In genomic region chr20:49219091-49219923, GRCh38 we compare ENCODE assay signal across 1 cellular context.
TF ChIP-seq lines count a peak whose summit lies in the region.

DDX27 (plus strand) TSS chr20:49219416; CDS start chr20:49219449, 33 bp downstream.

TF ChIP-seq in HepG2, 621 proteins besides CTCF, POLR2A, EP300 and RAD21 (continued from another document and continues in another):
- TF ChIP-seq HBP1 (CRISPR knock-in tag; IDR thresholded peaks at IDR 0.05; ENCODE audit: low read depth) (peak; percentile 91), CCAR2 (optimal IDR thresholded peaks at IDR 0.05; ENCODE audit: low read depth, low read length) (no peak), NKX3-1 (CRISPR knock-in tag; IDR thresholded peaks at IDR 0.05) (0 out of 2 replicates have a peak, but pooled peaks have one; percentile 19), ZBTB44 (CRISPR knock-in tag; IDR thresholded peaks at IDR 0.05) (no peak), ZNF740 (CRISPR knock-in tag; IDR thresholded peaks at IDR 0.05) (no peak), RARA (CRISPR knock-in tag; IDR thresholded peaks at IDR 0.05) (peak; percentile 47; the same call in 1 of the 2 replicates), ZFP36 (IDR thresholded peaks at IDR 0.05; ENCODE audit: borderline replicate concordance, low read depth, low read length, partially characterized antibody) (no peak), NFE2L1 (CRISPR knock-in tag; IDR thresholded peaks at IDR 0.05; ENCODE audit: borderline replicate concordance) (no peak), ZNF761 (CRISPR knock-in tag; conservative IDR thresholded peaks at IDR 0.05) (no peak; the same call in 1 of the 2 replicates), DMAP1 (CRISPR knock-in tag; IDR thresholded peaks at IDR 0.05) (peak; percentile 95), E2F1 (CRISPR knock-in tag; IDR thresholded peaks at IDR 0.05) (peak; percentile 54; the same call in 1 of the 2 replicates), PHF8 (CRISPR knock-in tag; IDR thresholded peaks at IDR 0.05) (peak; percentile 94), EEA1 (CRISPR knock-in tag; IDR thresholded peaks at IDR 0.05; ENCODE audit: borderline replicate concordance) (peak; percentile 96; the same call in 1 of the 2 replicates), ZNF101 (CRISPR knock-in tag; IDR thresholded peaks at IDR 0.05; ENCODE audit: borderline replicate concordance, low read depth) (peak; percentile 73; the same call in 1 of the 2 replicates), PHF20 (CRISPR knock-in tag; IDR thresholded peaks at IDR 0.05) (peak; percentile 97), NR1H2 (CRISPR knock-in tag; IDR thresholded peaks at IDR 0.05; ENCODE audit: borderline replicate concordance, low read depth) (no peak), ZNF703 (CRISPR knock-in tag; IDR thresholded peaks at IDR 0.05; ENCODE audit: borderline replicate concordance) (no peak), ZSCAN25 (CRISPR knock-in tag; IDR thresholded peaks at IDR 0.05) (peak; percentile 83; the same call in 1 of the 2 replicates), TGIF2 (CRISPR knock-in tag; IDR thresholded peaks at IDR 0.05) (peak; percentile 96), ZNF850 (CRISPR knock-in tag; conservative IDR thresholded peaks at IDR 0.05) (no peak), SAP130 (CRISPR knock-in tag; IDR thresholded peaks at IDR 0.05; ENCODE audit: low read depth) (peak; percentile 100), ZNF777 (CRISPR knock-in tag; IDR thresholded peaks at IDR 0.05) (0 out of 2 replicates have a peak, but pooled peaks have one; percentile 57), RBM39 (IDR thresholded peaks at IDR 0.05; ENCODE audit: low read depth, low read length, poor library complexity, severe bottlenecking) (peak; percentile 71), NFYB (CRISPR knock-in tag; IDR thresholded peaks at IDR 0.05) (peak; percentile 38; the same call in 1 of the 2 replicates), ZSCAN29 (CRISPR knock-in tag; conservative IDR thresholded peaks at IDR 0.05) (peak; percentile 13; the same call in 1 of the 2 replicates), CC2D1A (CRISPR knock-in tag; IDR thresholded peaks at IDR 0.05) (no peak), SMAD1 (CRISPR knock-in tag; IDR thresholded peaks at IDR 0.05; ENCODE audit: borderline replicate concordance, low read depth) (peak; percentile 96; the same call in 1 of the 2 replicates), U2AF2 (IDR thresholded peaks at IDR 0.05; ENCODE audit: low read depth, low read length) (no peak), RNF2 (conservative IDR thresholded peaks at IDR 0.05; ENCODE audit: low read depth) (peak; percentile 81), ZNF276 (CRISPR knock-in tag; IDR thresholded peaks at IDR 0.05; ENCODE audit: low read depth) (no peak; the same call in 1 of the 2 replicates), NCOA2 (CRISPR knock-in tag; IDR thresholded peaks at IDR 0.05) (peak; percentile 61), JUND (CRISPR knock-in tag; IDR thresholded peaks at IDR 0.05) (peak; percentile 57; the same call in 1 of the 2 replicates), ATAD3A (CRISPR knock-in tag; IDR thresholded peaks at IDR 0.05) (no peak), ZNF616 (CRISPR knock-in tag; IDR thresholded peaks at IDR 0.05; ENCODE audit: low read depth) (0 out of 2 replicates have a peak, but pooled peaks have one; percentile 84), HNRNPUL1 (IDR thresholded peaks at IDR 0.05; ENCODE audit: low read depth, low read length) (no peak), ELF1 (CRISPR knock-in tag; IDR thresholded peaks at IDR 0.05) (peak; percentile 98), ZNF746 (CRISPR knock-in tag; IDR thresholded peaks at IDR 0.05) (peak; percentile 64; the same call in 1 of the 2 replicates), ZNF333 (CRISPR knock-in tag; IDR thresholded peaks at IDR 0.05; ENCODE audit: borderline replicate concordance) (peak; percentile 26; the same call in 1 of the 2 replicates), HMG20A (CRISPR knock-in tag; IDR thresholded peaks at IDR 0.05; ENCODE audit: borderline replicate concordance) (0 out of 2 replicates have a peak, but pooled peaks have one; percentile 22), ZNF782 (CRISPR knock-in tag; IDR thresholded peaks at IDR 0.05; ENCODE audit: borderline replicate concordance) (peak; percentile 60; the same call in 1 of the 2 replicates), REXO4 (CRISPR knock-in tag; IDR thresholded peaks at IDR 0.05; ENCODE audit: borderline replicate concordance) (no peak), RFX5 (IDR thresholded peaks at IDR 0.05; ENCODE audit: low read depth, low read length) (peak; percentile 68; the same call in 1 of the 2 replicates), ZNF747 (CRISPR knock-in tag; IDR thresholded peaks at IDR 0.05; ENCODE audit: borderline replicate concordance) (peak; percentile 94; the same call in 1 of the 2 replicates), HIC2 (CRISPR knock-in tag; IDR thresholded peaks at IDR 0.05; ENCODE audit: low read depth) (no peak), SIX4 (CRISPR knock-in tag; IDR thresholded peaks at IDR 0.05) (no peak), ZNF382 (CRISPR knock-in tag; IDR thresholded peaks at IDR 0.05; ENCODE audit: borderline replicate concordance) (no peak), ZNF639 (CRISPR knock-in tag; conservative IDR thresholded peaks at IDR 0.05) (peak; percentile 66; the same call in 1 of the 2 replicates), ZNF773 (CRISPR knock-in tag; IDR thresholded peaks at IDR 0.05; ENCODE audit: borderline replicate concordance) (peak; percentile 93; the same call in 1 of the 2 replicates), MTF2 (CRISPR knock-in tag; IDR thresholded peaks at IDR 0.05; ENCODE audit: borderline replicate concordance) (no peak), KLF11 (CRISPR knock-in tag; IDR thresholded peaks at IDR 0.05) (no peak; the same call in 1 of the 2 replicates), CBX5 (CRISPR knock-in tag; IDR thresholded peaks at IDR 0.05; ENCODE audit: borderline replicate concordance) (peak; percentile 82), SMARCC2 (IDR thresholded peaks at IDR 0.05) (no peak)
